ENCODE assay signal across 39 cellular contexts in the genomic region with DNA sequence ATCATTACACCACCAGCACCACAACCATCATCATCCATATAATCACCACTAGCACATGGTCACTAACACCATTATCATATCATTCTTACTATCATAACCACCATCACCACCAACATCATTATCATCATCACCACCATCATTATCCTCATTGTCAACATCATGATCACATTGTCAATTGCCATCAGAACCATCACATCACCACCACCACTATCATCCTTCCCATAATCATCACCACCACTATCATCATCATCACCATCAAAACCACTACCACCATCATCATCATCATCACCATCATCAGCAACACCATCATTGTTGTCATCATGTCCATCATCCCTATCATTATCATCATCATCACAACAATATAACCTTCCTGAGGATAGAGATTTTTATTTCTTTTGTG. TPM values are rescaled to one million over a fixed set of nuclear protein-coding genes. Genes with fewer than 3 reads are reported as not detected.
"Had no signal": no experiment of that assay in that cellular context is flagged by ENCODE, and none has a peak within 500 bp of the region (broad histone marks: within the 10 kb centered on the region; RNA-seq: fewer than 3 reads in every experiment).

No MANE protein-coding gene starts in this region.

- H3K27me3 ChIP-seq: adrenal gland, body of pancreas, brain microvascular endothelial cell, cardiac muscle cell had no signal

- H3K27ac ChIP-seq: adrenal gland, body of pancreas, brain microvascular endothelial cell, breast epithelium, cardiac muscle cell, VCaP had no signal

- DNase-seq: activated B cell treated with CpG ODN at 0.5 μM for 24 hours; activated CD4-positive, alpha-beta memory T cell treated with anti-CD3 and anti-CD28 coated beads for 36 hours; activated CD4-positive, alpha-beta T cell treated with anti-CD3 and anti-CD28 coated beads for 4 hours; activated CD4-positive, alpha-beta T cell treated with anti-CD3 and anti-CD28 coated beads, Interleukin-2, amount 10 ng/mL, durations not matched to agents 24 days and 14 days; activated CD4-positive, alpha-beta T cell treated with anti-CD3 and anti-CD28 coated beads, Interleukin-2, amount 50 U/mL, for 1 hour; activated CD4-positive, alpha-beta T cell treated with anti-CD3 and anti-CD28 coated beads, Interleukin-2, amount 50 U/mL, for 4 hours; activated CD4-positive, CD25-positive, alpha-beta regulatory T cell treated with anti-CD3 and anti-CD28 coated beads, Interleukin-2, amount 50 U/mL, for 72 hours; activated CD8-positive, alpha-beta memory T cell treated with anti-CD3 and anti-CD28 coated beads, Interleukin-2, amount 50 U/mL, for 4 hours; activated CD8-positive, alpha-beta T cell treated with anti-CD3 and anti-CD28 coated beads for 36 hours; activated effector memory CD4-positive, alpha-beta T cell treated with anti-CD3 and anti-CD28 coated beads, Interleukin-2, amount 50 U/mL, for 16 hours; activated gamma-delta T cell treated with Interleukin-2 at 50 U/mL for 16 hours; activated naive CD4-positive, alpha-beta T cell; activated naive CD4-positive, alpha-beta T cell treated with anti-CD3 and anti-CD28 coated beads for 36 hours; activated naive CD4-positive, alpha-beta T cell treated with anti-CD3 and anti-CD28 coated beads, Interleukin-2, amount 50 U/mL, for 16 hours; activated naive CD8-positive, alpha-beta T cell treated with anti-CD3 and anti-CD28 coated beads for 36 hours; activated T-cell treated with anti-CD3 and anti-CD28 coated beads for 4 hours; activated T-cell treated with anti-CD3 and anti-CD28 coated beads, Interleukin-2, amount 50 U/mL, for 1 hour; activated T-cell treated with anti-CD3 and anti-CD28 coated beads, Interleukin-2, amount 50 U/mL, for 4 hours; activated T-cell treated with anti-CD3 and anti-CD28 coated beads, Interleukin-2, amount 50 U/mL, for 72 hours; adrenal gland; amniotic stem cell; aorta; body of pancreas; brain microvascular endothelial cell; caudate nucleus; cerebellar nuclear complex; T-helper 1 cell; T-helper 2 cell; T-helper 9 cell had no signal

- H3K9me3 ChIP-seq: adrenal gland, body of pancreas, breast epithelium had no signal

- FAIRE-seq: astrocyte, TTC549 had no signal

- H3K4me1 ChIP-seq: adrenal gland, body of pancreas, breast epithelium had no signal

- H3K36me3 ChIP-seq: adrenal gland, brain microvascular endothelial cell, breast epithelium, cardiac muscle cell had no signal

- H3K4me3 ChIP-seq: adrenal gland, body of pancreas, breast epithelium, cardiac muscle cell had no signal

RNA-seq across cellular contexts. Expression of a gene that starts 58.1 kb away (rescaled TPM):
- total RNA-seq: activated B cell treated with CpG ODN at 0.5 μM for 24 hours; activated CD4-positive, alpha-beta memory T cell treated with anti-CD3 and anti-CD28 coated beads for 36 hours; activated CD4-positive, alpha-beta T cell treated with anti-CD3 and anti-CD28 coated beads, Interleukin-2, amount 10 ng/mL, durations not matched to agents 24 days and 14 days; activated CD8-positive, alpha-beta memory T cell treated with anti-CD3 and anti-CD28 coated beads for 36 hours; activated CD8-positive, alpha-beta T cell treated with anti-CD3 and anti-CD28 coated beads for 36 hours; activated naive CD4-positive, alpha-beta T cell treated with anti-CD3 and anti-CD28 coated beads for 36 hours; activated naive CD4-positive, alpha-beta T cell treated with anti-CD3 and anti-CD28 coated beads, Interleukin-2, amount 50 U/mL, for 72 hours; activated naive CD8-positive, alpha-beta T cell treated with anti-CD3 and anti-CD28 coated beads for 36 hours; activated T-cell treated with anti-CD3 and anti-CD28 coated beads, Interleukin-2, amount 50 U/mL, for 4 hours; activated T-cell treated with anti-CD3 and anti-CD28 coated beads, Interleukin-2, amount 50 U/mL, for 72 hours; activated T-helper 1 cell treated with anti-CD3 and anti-CD28 coated beads, Interleukin-12 subunit alpha, Interleukin-12 subunit beta, Interleukin-2, Interleukin-4 antibody, amounts not matched to agents 30 ng/mL and 10 ng/mL and 1 ng/mL, durations not matched to agents 14 hours and 24 hours and 36 hours; activated T-helper 17 cell treated with anti-CD3 and anti-CD28 coated beads, Interleukin-2, amount 50 U/mL, for 72 hours; adrenal gland; aorta; astrocyte; body of pancreas; breast epithelium; cardiac muscle cell; chondrocyte had no signal

RNA-seq across cellular contexts. Expression of a gene that starts 58.2 kb away (rescaled TPM):
- total RNA-seq: astrocyte, cardiac muscle cell had no signal
